In genomic region chr11:80843266-80843974, GRCh38 we compare ENCODE assay signal across 19 cellular contexts.
DNase-seq lines count a peak whose midpoint lies in the region; ATAC-seq and TF ChIP-seq lines count a peak whose summit lies in the region.
"Had no signal": no experiment of that assay in that cellular context is flagged by ENCODE, and none has a peak within 500 bp of the region (broad histone marks: within the 10 kb centered on the region; RNA-seq: fewer than 3 reads in every experiment).

No MANE protein-coding gene starts in this region.

- H3K4me1 ChIP-seq in tibial artery: no peaks in the 10 kb centered on the region
- H3K4me1 ChIP-seq: body of pancreas, Caco-2 had no signal

- H3K36me3 ChIP-seq in tibial artery: no peaks in the 10 kb centered on the region

- no peak overlapping the region for H3K27ac ChIP-seq in tibial artery
- H3K27ac ChIP-seq: body of pancreas had no signal

- DNase-seq in tibial artery (no peak), NCI-H1092 (lab: John Stamatoyannopoulos, UW) (no peak)
- no peak for DNase-seq in NK-92 treated with Interleukin-12 subunit alpha and Interleukin-12 subunit beta, amount 100 ng/mL, for 24 hours (lab: John Stamatoyannopoulos, UW)
- DNase-seq: activated CD4-positive, CD25-positive, alpha-beta regulatory T cell; activated CD8-positive, alpha-beta memory T cell treated with anti-CD3 and anti-CD28 coated beads, Interleukin-2, amount 50 U/mL, for 4 hours; activated naive CD4-positive, alpha-beta T cell treated with anti-CD3 and anti-CD28 coated beads for 36 hours; body of pancreas; Caco-2; GDM1; hypothalamus; naive B cell; NCI-H2081 treated with DMSO at 0.1 percent for 48 hours; T-helper 1 cell had no signal

- ATAC-seq in GM18502 (IDR thresholded peaks at IDR 0.05; ENCODE audit: poor library complexity, unreplicated experiment) (peak; percentile 52), GM19468 (IDR thresholded peaks at IDR 0.05; ENCODE audit: extremely low read depth, unreplicated experiment) (peak; percentile 47), HG02798 (IDR thresholded peaks at IDR 0.05; ENCODE audit: poor library complexity, unreplicated experiment) (peak; percentile 54), HG03442 (IDR thresholded peaks at IDR 0.05; ENCODE audit: unreplicated experiment) (peak; percentile 35), HG02623 (IDR thresholded peaks at IDR 0.05; ENCODE audit: unreplicated experiment) (no peak)
- ATAC-seq: body of pancreas, left lobe of liver had no signal

- intact Hi-C loops in tibial artery (cut with DNase I; ENCODE audit: low total_unique reads): no loop called here

- no peak for TF ChIP-seq CTCF in tibial artery (IDR thresholded peaks at IDR 0.05)

- H3K9me3 ChIP-seq in tibial artery: no peaks in the 10 kb centered on the region
- H3K9me3 ChIP-seq: body of pancreas, Caco-2 had no signal

- H3K4me3 ChIP-seq in tibial artery: no peak overlapping the region
- H3K4me3 ChIP-seq: body of pancreas had no signal

- no peaks in the 10 kb centered on the region for H3K27me3 ChIP-seq in tibial artery
- H3K27me3 ChIP-seq: body of pancreas had no signal
